Comparison of ENCODE assay signal across 2 cellular contexts in the genomic region with DNA sequence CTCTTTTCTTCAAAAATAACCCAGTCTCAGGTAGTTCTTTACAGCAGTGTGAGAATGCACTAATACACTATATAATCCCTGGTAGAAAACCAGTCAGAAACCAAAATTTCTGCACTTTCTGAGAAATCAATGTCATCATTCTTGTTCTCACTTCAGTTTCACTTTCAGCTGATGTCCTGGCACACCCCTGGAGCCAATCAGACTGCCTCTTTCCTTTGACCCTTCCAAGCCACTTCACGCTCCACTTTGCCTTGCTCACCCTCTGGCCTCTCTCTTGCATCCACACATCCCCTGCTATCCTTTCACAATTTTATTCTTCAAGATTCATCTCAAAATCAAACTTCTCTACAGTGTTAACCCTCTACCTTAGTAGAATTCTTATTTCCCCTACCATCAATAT.
TF ChIP-seq lines count a peak whose summit lies in the region.

No MANE protein-coding gene starts in this region.

TF ChIP-seq in HepG2, 621 proteins besides CTCF, POLR2A, EP300 and RAD21 (continued from another document):
- TF ChIP-seq, protein P1, sequence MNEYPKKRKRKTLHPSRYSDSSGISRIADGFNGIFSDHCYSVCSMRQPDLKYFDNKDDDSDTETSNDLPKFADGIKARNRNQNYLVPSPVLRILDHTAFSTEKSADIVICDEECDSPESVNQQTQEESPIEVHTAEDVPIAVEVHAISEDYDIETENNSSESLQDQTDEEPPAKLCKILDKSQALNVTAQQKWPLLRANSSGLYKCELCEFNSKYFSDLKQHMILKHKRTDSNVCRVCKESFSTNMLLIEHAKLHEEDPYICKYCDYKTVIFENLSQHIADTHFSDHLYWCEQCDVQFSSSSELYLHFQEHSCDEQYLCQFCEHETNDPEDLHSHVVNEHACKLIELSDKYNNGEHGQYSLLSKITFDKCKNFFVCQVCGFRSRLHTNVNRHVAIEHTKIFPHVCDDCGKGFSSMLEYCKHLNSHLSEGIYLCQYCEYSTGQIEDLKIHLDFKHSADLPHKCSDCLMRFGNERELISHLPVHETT (CRISPR knock-in tag; conservative IDR thresholded peaks at IDR 0.05), result no peak
- TF ChIP-seq REXO4 (CRISPR knock-in tag; IDR thresholded peaks at IDR 0.05; ENCODE audit: borderline replicate concordance) (no peak), ELF3 (CRISPR knock-in tag; IDR thresholded peaks at IDR 0.05) (no peak)

TF ChIP-seq in GM12878, 131 proteins besides CTCF, POLR2A, EP300 and RAD21 (continued from another document):
- no peak for TF ChIP-seq CUX1 (IDR thresholded peaks at IDR 0.05; ENCODE audit: insufficient replicate concordance, low read depth, low read length)
